ENCODE assay signal across 16 cellular contexts in genomic region chr1:74681449-74681848, GRCh38.
DNase-seq lines count a peak whose midpoint lies in the region; ATAC-seq, FAIRE-seq and TF ChIP-seq lines count a peak whose summit lies in the region.
"Had no signal": no experiment of that assay in that cellular context is flagged by ENCODE, and none has a peak within 500 bp of the region (broad histone marks: within the 10 kb centered on the region; RNA-seq: fewer than 3 reads in every experiment).

No MANE protein-coding gene starts in this region.

- H3K4me3 ChIP-seq in GM06990 (replicated peaks; ENCODE audit: low read depth, low read length): no peak overlapping the region
- H3K4me3 ChIP-seq: gastroesophageal sphincter, left ventricle myocardium inferior, SK-N-MC had no signal

- DNase-seq in GM06990 (ENCODE audit: extremely low read depth, insufficient read length) (peak; percentile 34), GM19239 (ENCODE audit: insufficient read length, low spot score) (no peak), T1000 (lab: John Stamatoyannopoulos, UW) (no peak), midbrain (lab: John Stamatoyannopoulos, UW) (no peak)
- DNase-seq in activated CD4-positive, alpha-beta T cell treated with anti-CD3 and anti-CD28 coated beads, Interleukin-2, amount 50 U/mL, for 4 hours: no peak
- no peak for DNase-seq in activated CD4-positive, CD25-positive, alpha-beta regulatory T cell treated with anti-CD3 and anti-CD28 coated beads, Interleukin-2, amount 50 U/mL, for 72 hours
- DNase-seq: activated CD4-positive, alpha-beta memory T cell treated with anti-CD3 and anti-CD28 coated beads for 36 hours; left ventricle myocardium inferior; NCI-H1092; NCI-H526; stimulated activated CD4-positive, alpha-beta T cell treated with anti-CD3 and anti-CD28 coated beads, Interleukin-4, amount 100 ng/mL, for 1 hour; substantia nigra had no signal

- ATAC-seq in HG02610 (IDR thresholded peaks at IDR 0.05; ENCODE audit: unreplicated experiment) (peak; percentile 88), HG03342 (IDR thresholded peaks at IDR 0.05; ENCODE audit: unreplicated experiment) (peak; percentile 79)
- ATAC-seq: gastroesophageal sphincter had no signal

- H3K27me3 ChIP-seq in GM06990 (replicated peaks; ENCODE audit: control insufficient read depth, insufficient read depth, low read length): no peaks in the 10 kb centered on the region; the same call in 1 of the 2 replicates
- H3K27me3 ChIP-seq: gastroesophageal sphincter had no signal

- no peak for TF ChIP-seq CTCF in GM06990 (IDR thresholded peaks at IDR 0.05; ENCODE audit: insufficient read depth, low read length, poor library complexity, severe bottlenecking)

- peak; percentile 85 for FAIRE-seq in GM19239 (lab: Jason Lieb, UNC)

- H3K36me3 ChIP-seq in GM06990 (ENCODE audit: control insufficient read depth, insufficient read depth, low read length): no peaks in the 10 kb centered on the region
- H3K36me3 ChIP-seq: gastroesophageal sphincter, left ventricle myocardium inferior had no signal
